ENCODE assay signal across 1 cellular context in genomic region chr5:112005533-112005926, GRCh38.
TF ChIP-seq lines count a peak whose summit lies in the region.

No MANE protein-coding gene starts in this region.

TF ChIP-seq in SK-N-SH, 30 proteins besides CTCF, POLR2A, EP300 and RAD21 (continued from another document):
- TF ChIP-seq REST (IDR thresholded peaks at IDR 0.05; ENCODE audit: low read depth, low read length) (no peak), NFIC (IDR thresholded peaks at IDR 0.05; ENCODE audit: borderline replicate concordance) (peak; percentile 47; the same call in 1 of the 2 replicates), JUND (IDR thresholded peaks at IDR 0.05) (peak; percentile 39; the same call in 1 of the 2 replicates), RCOR1 (IDR thresholded peaks at IDR 0.05; ENCODE audit: low read length) (no peak), TCF12 (IDR thresholded peaks at IDR 0.05) (peak; percentile 36; the same call in 1 of the 2 replicates), TEAD4 (IDR thresholded peaks at IDR 0.05; ENCODE audit: borderline replicate concordance, insufficient read depth) (peak; percentile 40; the same call in 1 of the 2 replicates), CHD2 (IDR thresholded peaks at IDR 0.05; ENCODE audit: low read length, partially characterized antibody) (no peak), NRF1 (IDR thresholded peaks at IDR 0.05; ENCODE audit: low read depth, low read length) (no peak), EZH2phosphoT487 (IDR thresholded peaks at IDR 0.05; ENCODE audit: borderline replicate concordance, low read depth) (no peak), FOSL2 (IDR thresholded peaks at IDR 0.05; ENCODE audit: borderline replicate concordance, low read depth) (peak; percentile 16; the same call in 1 of the 2 replicates), MAX (IDR thresholded peaks at IDR 0.05; ENCODE audit: low read depth) (no peak)
